ENCODE assay signal across 28 cellular contexts in genomic region chr18:12342661-12343060, GRCh38.
"Had no signal": no experiment of that assay in that cellular context is flagged by ENCODE, and none has a peak within 500 bp of the region (broad histone marks: within the 10 kb centered on the region; RNA-seq: fewer than 3 reads in every experiment).

No MANE protein-coding gene starts in this region.

- H3K27me3 Mint-ChIP-seq: naive thymus-derived CD8-positive, alpha-beta T cell; stimulated activated naive CD8-positive, alpha-beta T cell treated with anti-CD3 and anti-CD28 coated beads, Interleukin-15, Interleukin-2, amounts not matched to agents 100 ng/mL and 50 ng/mL, for 24 hours; type B pancreatic cell had no signal

- ATAC-seq: left colon; left lung; lower lobe of right lung; naive thymus-derived CD8-positive, alpha-beta T cell; pancreas; right cardiac atrium; sciatic nerve had no signal

- H3K9me3 ChIP-seq: left lung, lower lobe of right lung, pancreas, prostate gland, tibial nerve, uterus had no signal

- H3K36me3 ChIP-seq: prostate gland, uterus had no signal

- H3K27ac ChIP-seq: left lung, lower lobe of right lung, pancreas, prostate gland, skin epidermis, tibial nerve, uterus had no signal

- H3K4me3 Mint-ChIP-seq: immature natural killer cell; naive thymus-derived CD8-positive, alpha-beta T cell; nephron; neural crest cell; stimulated activated naive CD8-positive, alpha-beta T cell treated with anti-CD3 and anti-CD28 coated beads, Interleukin-15, Interleukin-2, amounts not matched to agents 100 ng/mL and 50 ng/mL, for 24 hours; type B pancreatic cell had no signal

- H3K9me3 Mint-ChIP-seq: immature natural killer cell; naive thymus-derived CD8-positive, alpha-beta T cell; nephron; neural crest cell; stimulated activated naive CD8-positive, alpha-beta T cell treated with anti-CD3 and anti-CD28 coated beads, Interleukin-15, Interleukin-2, amounts not matched to agents 100 ng/mL and 50 ng/mL, for 24 hours; type B pancreatic cell had no signal

- DNase-seq: immature natural killer cell; kidney; left colon; left lung; lower lobe of right lung; mammary epithelial cell; mesenchymal stem cell; naive thymus-derived CD8-positive, alpha-beta T cell; nucleus accumbens; posterior cingulate gyrus; retina; right cardiac atrium; stimulated activated CD4-positive, alpha-beta T cell treated with anti-CD3 and anti-CD28 coated beads, Interleukin-12 subunit alpha, Interleukin-12 subunit beta, amount 100 ng/mL, for 4 hours; stimulated activated CD4-positive, alpha-beta T cell treated with anti-CD3 and anti-CD28 coated beads, Interleukin-15, amount 100 ng/mL, for 24 hours; stimulated activated CD4-positive, alpha-beta T cell treated with anti-CD3 and anti-CD28 coated beads, Interleukin-2, amount 100 ng/mL, for 24 hours; stimulated activated CD4-positive, alpha-beta T cell treated with anti-CD3 and anti-CD28 coated beads, Interleukin-4, amount 100 ng/mL, for 1 hour; stimulated activated naive CD4-positive, alpha-beta T cell; substantia nigra; uterus had no signal

- H3K4me3 ChIP-seq: left lung, lower lobe of right lung, pancreas, prostate gland, skin epidermis, tibial nerve, uterus had no signal

- H3K27me3 ChIP-seq: left lung, pancreas, tibial nerve, uterus had no signal

- H3K4me1 Mint-ChIP-seq: immature natural killer cell, nephron, neural crest cell had no signal

- H3K27ac Mint-ChIP-seq: nephron; stimulated activated naive CD8-positive, alpha-beta T cell treated with anti-CD3 and anti-CD28 coated beads, Interleukin-15, Interleukin-2, amounts not matched to agents 100 ng/mL and 50 ng/mL, for 24 hours; type B pancreatic cell had no signal

- H3K4me1 ChIP-seq: left lung, lower lobe of right lung, pancreas, prostate gland, tibial nerve, uterus had no signal
